ENCODE assay signal across 20 cellular contexts in the genomic region with DNA sequence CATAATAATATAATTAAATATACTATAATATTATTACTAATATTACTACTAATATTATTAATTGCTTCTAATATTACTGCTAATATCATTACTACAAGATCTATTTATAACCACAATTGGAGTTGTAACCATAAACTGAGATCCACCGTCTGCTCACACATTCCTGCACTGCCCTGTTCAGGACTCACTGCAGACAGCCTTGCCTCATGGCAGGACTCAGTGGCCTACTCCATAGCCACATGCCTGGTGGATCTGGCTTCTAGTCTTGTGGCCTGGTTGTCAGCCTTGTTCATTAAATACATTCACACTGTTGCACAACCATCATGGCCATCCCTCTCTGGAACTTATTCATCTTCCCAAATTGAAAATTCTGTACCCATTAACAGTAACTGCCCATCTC. TPM values are rescaled to one million over a fixed set of nuclear protein-coding genes. Genes with fewer than 3 reads are reported as not detected.
"Had no signal": no experiment of that assay in that cellular context is flagged by ENCODE, and none has a peak within 500 bp of the region (broad histone marks: within the 10 kb centered on the region; RNA-seq: fewer than 3 reads in every experiment).

No MANE protein-coding gene starts in this region.

- DNase-seq: activated CD4-positive, alpha-beta T cell treated with anti-CD3 and anti-CD28 coated beads for 1 hour; activated CD4-positive, alpha-beta T cell treated with anti-CD3 and anti-CD28 coated beads, Interleukin-2, amount 50 U/mL, for 1 hour; activated CD8-positive, alpha-beta T cell treated with anti-CD3 and anti-CD28 coated beads, Interleukin-2, amount 10 ng/mL, durations not matched to agents 7 days and 5 days; activated gamma-delta T cell; activated naive CD4-positive, alpha-beta T cell treated with anti-CD3 and anti-CD28 coated beads, Interleukin-2, amount 50 U/mL, for 16 hours; activated naive CD8-positive, alpha-beta T cell treated with anti-CD3 and anti-CD28 coated beads, Interleukin-2, amount 50 U/mL, for 24 hours; effector CD4-positive, alpha-beta T cell; erythroblast; foreskin fibroblast; left colon; lower lobe of right lung; mesendoderm; naive B cell; spleen; stimulated activated CD4-positive, alpha-beta T cell treated with anti-CD3 and anti-CD28 coated beads, Interleukin-4, amount 100 ng/mL, for 1 hour; stimulated activated naive CD4-positive, alpha-beta T cell treated with Interleukin-2 at 50 U/mL for 16 hours; WERI-Rb-1 had no signal

- H3K27me3 Mint-ChIP-seq: activated naive CD8-positive, alpha-beta T cell treated with anti-CD3 and anti-CD28 coated beads, Interleukin-2, amount 50 U/mL, for 24 hours had no signal

- H3K4me3 Mint-ChIP-seq: activated CD8-positive, alpha-beta T cell treated with anti-CD3 and anti-CD28 coated beads, Interleukin-2, amount 10 ng/mL, durations not matched to agents 7 days and 5 days; activated naive CD8-positive, alpha-beta T cell treated with anti-CD3 and anti-CD28 coated beads, Interleukin-2, amount 50 U/mL, for 24 hours; activated T-helper 1 cell treated with anti-CD3 and anti-CD28 coated beads, Interleukin-12 subunit alpha, Interleukin-12 subunit beta, Interleukin-2, Interleukin-4 antibody, amounts not matched to agents 30 ng/mL and 10 ng/mL and 1 ng/mL, durations not matched to agents 14 hours and 24 hours and 36 hours; naive B cell; neural crest cell; T-helper 2 cell treated with Interferon-gamma antibody and Interleukin-4, amounts not matched to agents 5 μg/mL and 100 μg/mL, for 36 hours had no signal

- H3K27ac Mint-ChIP-seq: activated CD8-positive, alpha-beta T cell treated with anti-CD3 and anti-CD28 coated beads, Interleukin-2, amount 10 ng/mL, durations not matched to agents 7 days and 5 days; activated naive CD8-positive, alpha-beta T cell treated with anti-CD3 and anti-CD28 coated beads, Interleukin-2, amount 50 U/mL, for 24 hours; activated T-helper 1 cell treated with anti-CD3 and anti-CD28 coated beads, Interleukin-12 subunit alpha, Interleukin-12 subunit beta, Interleukin-2, Interleukin-4 antibody, amounts not matched to agents 30 ng/mL and 10 ng/mL and 1 ng/mL, durations not matched to agents 14 hours and 24 hours and 36 hours; T-helper 2 cell treated with Interferon-gamma antibody and Interleukin-4, amounts not matched to agents 5 μg/mL and 100 μg/mL, for 36 hours had no signal

- H3K9me3 Mint-ChIP-seq: activated naive CD8-positive, alpha-beta T cell treated with anti-CD3 and anti-CD28 coated beads, Interleukin-2, amount 50 U/mL, for 24 hours; activated T-helper 1 cell treated with anti-CD3 and anti-CD28 coated beads, Interleukin-12 subunit alpha, Interleukin-12 subunit beta, Interleukin-2, Interleukin-4 antibody, amounts not matched to agents 30 ng/mL and 10 ng/mL and 1 ng/mL, durations not matched to agents 14 hours and 24 hours and 36 hours; naive B cell; neural crest cell; T-helper 2 cell treated with Interferon-gamma antibody and Interleukin-4, amounts not matched to agents 5 μg/mL and 100 μg/mL, for 36 hours had no signal

- H3K4me1 Mint-ChIP-seq: activated naive CD8-positive, alpha-beta T cell treated with anti-CD3 and anti-CD28 coated beads, Interleukin-2, amount 50 U/mL, for 24 hours; neural crest cell had no signal

- ATAC-seq: activated CD8-positive, alpha-beta T cell treated with anti-CD3 and anti-CD28 coated beads, Interleukin-2, amount 10 ng/mL, durations not matched to agents 7 days and 5 days; left colon had no signal

- H3K36me3 Mint-ChIP-seq: naive B cell had no signal

RNA-seq across cellular contexts. Expression of gene SRL, which starts 48.0 kb away (rescaled TPM):
- total RNA-seq: activated CD8-positive, alpha-beta T cell treated with anti-CD3 and anti-CD28 coated beads, Interleukin-2, amount 10 ng/mL, durations not matched to agents 7 days and 5 days; activated T-helper 1 cell treated with anti-CD3 and anti-CD28 coated beads, Interleukin-12 subunit alpha, Interleukin-12 subunit beta, Interleukin-2, Interleukin-4 antibody, amounts not matched to agents 30 ng/mL and 10 ng/mL and 1 ng/mL, durations not matched to agents 14 hours and 24 hours and 36 hours had no signal
